10 cellular contexts compared by ENCODE assay signal in genomic region chr11:74466916-74467885, GRCh38. TPM values are rescaled to one million over a fixed set of nuclear protein-coding genes. Genes with fewer than 3 reads are reported as not detected.
DNase-seq lines count a peak whose midpoint lies in the region; ATAC-seq and TF ChIP-seq lines count a peak whose summit lies in the region.
"Had no signal": no experiment of that assay in that cellular context is flagged by ENCODE, and none has a peak within 500 bp of the region (broad histone marks: within the 10 kb centered on the region; RNA-seq: fewer than 3 reads in every experiment).

TSS of gene KCNE3 (minus strand) at chr11:74467549. CDS start at chr11:74457563, 9,986 bp downstream.

- H3K4me3 Mint-ChIP-seq in WTC11: peak within 1 kb of the TSS; percentile 67
- H3K4me3 Mint-ChIP-seq in osteocyte (ENCODE audit: unreplicated experiment): peak within 1 kb of the TSS; percentile 50
- H3K4me3 Mint-ChIP-seq: activated CD4-positive, alpha-beta T cell treated with anti-CD3 and anti-CD28 coated beads, Interleukin-2, amount 10 ng/mL, durations not matched to agents 7 days and 5 days had no signal

- H3K9me3 Mint-ChIP-seq in WTC11: no peaks in the 10 kb centered on the region
- H3K9me3 Mint-ChIP-seq in osteocyte (ENCODE audit: unreplicated experiment): no peaks in the 10 kb centered on the region
- H3K9me3 Mint-ChIP-seq: activated CD4-positive, alpha-beta T cell treated with anti-CD3 and anti-CD28 coated beads, Interleukin-2, amount 10 ng/mL, durations not matched to agents 7 days and 5 days had no signal

- peak within 1 kb of the TSS; percentile 47 for H3K4me3 ChIP-seq in AG09309 (ENCODE audit: control insufficient read depth, low read depth, low read length)
- H3K4me3 ChIP-seq in heart right ventricle: peak within 1 kb of the TSS; percentile 29 to 78 (median 68)

- H3K27me3 Mint-ChIP-seq in WTC11 (ENCODE audit: low read depth) (peaks cover 24% of the 10 kb centered on the region), osteocyte (ENCODE audit: unreplicated experiment) (peaks cover 22% of the 10 kb centered on the region)

- peak within 1 kb of the TSS in 9 of 10 donors; percentile 11 to 83 (median 64) for H3K27ac ChIP-seq in heart right ventricle

- CTCF ChIA-PET in WTC11 (lab: Charles Lee): interaction anchor here (0.6 to 2.1 kb wide), 8 partner anchors 8 to 258 kb away, joined by 3 to 17 read pairs (median 3); partner anchors contain the start of genes LIPT2 and PGM2L1

- intact Hi-C loops in heart right ventricle (cut with DNase I): no loop called here

- TF ChIP-seq CTCF in AG09309 (IDR thresholded peaks at IDR 0.05; ENCODE audit: control insufficient read depth, insufficient read depth, low read depth, low read length, missing control alignments): no peak
- no peak for TF ChIP-seq CTCF in WTC11 (IDR thresholded peaks at IDR 0.05)
- TF ChIP-seq CTCF in heart right ventricle (IDR thresholded peaks at IDR 0.05): no peak
- no peak for TF ChIP-seq CTCF in osteocyte (IDR thresholded peaks at IDR 0.05)

- WGBS in heart right ventricle, 2 donors: 7 to 11% methylated on average over 59 to 62 of the region's 62 CpGs

- ATAC-seq in WTC11: peak; percentile 79
- ATAC-seq in heart right ventricle: peak; percentile 83 to 92 (median 88)
- no peak for ATAC-seq in GM21526 (IDR thresholded peaks at IDR 0.05; ENCODE audit: low FRiP score, unreplicated experiment)
- ATAC-seq in HG03460 (IDR thresholded peaks at IDR 0.05; ENCODE audit: unreplicated experiment): no peak

- H3K27me3 ChIP-seq in heart right ventricle: no peaks in the 10 kb centered on the region

- H3K4me1 Mint-ChIP-seq in WTC11 (peaks cover 21% of the 10 kb centered on the region), osteocyte (ENCODE audit: unreplicated experiment) (peaks cover 10% of the 10 kb centered on the region)

- H3K36me3 ChIP-seq in heart right ventricle: no peaks in the 10 kb centered on the region

- POLR2A ChIA-PET in WTC11 (lab: Charles Lee): interaction anchor here (1.4 kb wide), 1 partner anchor 26 kb away, joined by 5 read pairs; the partner anchor contains the start of gene LIPT2

- H3K9me3 ChIP-seq in heart right ventricle: no peaks in the 10 kb centered on the region

- H3K27ac Mint-ChIP-seq in WTC11: no peak within 1 kb of the TSS
- H3K27ac Mint-ChIP-seq in osteocyte (ENCODE audit: unreplicated experiment): peak within 1 kb of the TSS; percentile 65
- H3K27ac Mint-ChIP-seq: activated CD4-positive, alpha-beta T cell treated with anti-CD3 and anti-CD28 coated beads, Interleukin-2, amount 10 ng/mL, durations not matched to agents 7 days and 5 days had no signal

- DNase-seq in AG09309 (ENCODE audit: low read depth) (no peak), WTC11 (ENCODE audit: low spot score) (peak; percentile 52), heart right ventricle (peak; percentile 47 to 68), osteocyte (ENCODE audit: extremely low spot score, unreplicated experiment) (no peak), GOT3 (lab: John Stamatoyannopoulos, UW) (no peak), OCI-M2 (lab: John Stamatoyannopoulos, UW; ENCODE audit: unreplicated experiment) (no peak)
- DNase-seq: activated CD4-positive, alpha-beta T cell treated with anti-CD3 and anti-CD28 coated beads, Interleukin-2, amount 10 ng/mL, durations not matched to agents 7 days and 5 days; GF-D8 had no signal

- no peaks in the 10 kb centered on the region for H3K36me3 Mint-ChIP-seq in WTC11
- H3K36me3 Mint-ChIP-seq in osteocyte (ENCODE audit: unreplicated experiment): no peaks in the 10 kb centered on the region

- H3K4me1 ChIP-seq in heart right ventricle: peaks cover 0 to 53% (median 23%) of the 10 kb centered on the region in 9 donors

TF ChIP-seq in WTC11, 78 proteins besides CTCF, POLR2A, EP300 and RAD21 (continues in another document):
- 0 out of 2 replicates have a peak, but pooled peaks have one; percentile 20 for TF ChIP-seq ZNF281 (CRISPR knock-in tag; IDR thresholded peaks at IDR 0.05)
- peak; percentile 72; the same call in 1 of the 2 replicates for TF ChIP-seq ETV6 (CRISPR knock-in tag; IDR thresholded peaks at IDR 0.05)
- no peak for TF ChIP-seq ZNF396 (CRISPR knock-in tag; IDR thresholded peaks at IDR 0.05; ENCODE audit: borderline replicate concordance)
- TF ChIP-seq JAZF1 (CRISPR knock-in tag; IDR thresholded peaks at IDR 0.05): no peak
- no peak for TF ChIP-seq CBFB (CRISPR knock-in tag; IDR thresholded peaks at IDR 0.05; ENCODE audit: low read depth)
- TF ChIP-seq TP53 (CRISPR knock-in tag; IDR thresholded peaks at IDR 0.05): no peak
- TF ChIP-seq E2F4 (CRISPR knock-in tag; IDR thresholded peaks at IDR 0.05; ENCODE audit: borderline replicate concordance, low read depth): no peak
- TF ChIP-seq ZMAT4 (CRISPR knock-in tag; IDR thresholded peaks at IDR 0.05): no peak
- no peak for TF ChIP-seq ARID4B (CRISPR knock-in tag; IDR thresholded peaks at IDR 0.05; ENCODE audit: borderline replicate concordance)
- TF ChIP-seq NFYB (CRISPR knock-in tag; conservative IDR thresholded peaks at IDR 0.05; ENCODE audit: low read depth): no peak
- peak; percentile 94 for TF ChIP-seq ZNF263 (CRISPR knock-in tag; IDR thresholded peaks at IDR 0.05; ENCODE audit: low read depth)
- TF ChIP-seq OVOL2 (CRISPR knock-in tag; IDR thresholded peaks at IDR 0.05; ENCODE audit: borderline replicate concordance): no peak
- no peak for TF ChIP-seq ZNF671 (CRISPR knock-in tag; IDR thresholded peaks at IDR 0.05)

RNA-seq across cellular contexts. Expression of gene KCNE3, which starts in this region (rescaled TPM):
- total RNA-seq in WTC11 (2021) (1.9 to 3.7 TPM (median 3.5 TPM) in 3 replicates), heart right ventricle (1 to 10 TPM; 1.3 to 7.1 (median 3.0) TPM), osteocyte (not detected in 2 replicates)
- polyA plus RNA-seq in heart right ventricle: 1 to 10 TPM; 1.2 to 2.3 TPM
- total RNA-seq: activated CD4-positive, alpha-beta T cell treated with anti-CD3 and anti-CD28 coated beads, Interleukin-2, amount 10 ng/mL, durations not matched to agents 7 days and 5 days had no signal

Comparison
In these comparisons a context has a peak if more than half of its experiments do, and no peak if none do; other contexts are left out.
1. DNase-seq: peak in WTC11 (single experiment) and heart right ventricle (2 of 2); none in AG09309 (single experiment), osteocyte (single experiment), GOT3 (single experiment) and OCI-M2 (single experiment).
2. ATAC-seq: peak in WTC11 (single experiment) and heart right ventricle (8 of 8); none in GM21526 (single experiment) and HG03460 (single experiment).